ENCODE assay signal across 23 cellular contexts in the genomic region with DNA sequence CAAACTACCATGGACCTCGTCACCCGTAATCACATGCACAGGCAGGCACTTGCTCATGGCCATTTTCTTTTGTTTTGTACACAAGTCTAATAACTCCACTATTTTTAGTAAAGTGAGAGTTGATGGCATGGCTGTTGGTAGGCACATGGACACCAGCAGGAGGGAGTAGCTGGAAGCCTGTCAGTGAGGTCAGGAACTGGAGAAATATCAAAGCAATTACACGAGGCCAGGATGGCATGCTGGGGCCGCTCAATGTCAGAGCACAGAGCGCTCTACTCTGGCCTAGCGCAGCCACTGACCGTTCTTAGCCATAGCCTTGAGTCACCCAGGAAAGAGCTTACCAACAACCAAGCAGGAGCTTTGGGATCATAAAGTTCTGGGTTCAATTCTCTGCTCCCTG. TPM values are rescaled to one million over a fixed set of nuclear protein-coding genes. Genes with fewer than 3 reads are reported as not detected.
"Had no signal": no experiment of that assay in that cellular context is flagged by ENCODE, and none has a peak within 500 bp of the region (broad histone marks: within the 10 kb centered on the region; RNA-seq: fewer than 3 reads in every experiment).

No MANE protein-coding gene starts in this region.

- H3K4me1 Mint-ChIP-seq: activated naive CD4-positive, alpha-beta T cell treated with anti-CD3 and anti-CD28 coated beads, Interleukin-2, amount 50 U/mL, for 24 hours had no signal

- H3K36me3 Mint-ChIP-seq: activated naive CD4-positive, alpha-beta T cell treated with anti-CD3 and anti-CD28 coated beads, Interleukin-2, amount 50 U/mL, for 24 hours had no signal

- DNase-seq: activated CD4-positive, alpha-beta T cell treated with anti-CD3 and anti-CD28 coated beads for 4 hours; activated CD8-positive, alpha-beta memory T cell treated with anti-CD3 and anti-CD28 coated beads, Interleukin-2, amount 50 U/mL, for 48 hours; activated CD8-positive, alpha-beta T cell treated with anti-CD3 and anti-CD28 coated beads, Interleukin-2, amount 10 ng/mL, durations not matched to agents 7 days and 5 days; activated naive CD4-positive, alpha-beta T cell; activated T-cell treated with anti-CD3 and anti-CD28 coated beads, Interleukin-2, amount 50 U/mL, for 1 hour; aorta; Karpas-422; MM.1S; NCI-H1105; NCI-H1436 treated with DMSO at 0.1 percent for 48 hours; NCI-H187 treated with DMSO at 0.1 percent for 48 hours; NCI-H2081 treated with DMSO at 0.1 percent for 48 hours; NCI-H446; NCI-H524; Peyer's patch; SHP77 treated with DMSO at 0.1 percent for 48 hours had no signal

- H3K36me3 ChIP-seq: breast epithelium, Peyer's patch had no signal

- H3K27ac Mint-ChIP-seq: activated CD8-positive, alpha-beta T cell treated with anti-CD3 and anti-CD28 coated beads, Interleukin-2, amount 10 ng/mL, durations not matched to agents 7 days and 5 days; activated naive CD4-positive, alpha-beta T cell treated with anti-CD3 and anti-CD28 coated beads, Interleukin-2, amount 50 U/mL, for 24 hours; T-helper 1 cell treated with Interleukin-12 subunit alpha and Interleukin-12 subunit beta and Interleukin-4 antibody, amounts not matched to agents 30 μg/mL and 1 μg/mL, for 36 hours had no signal

- H3K27me3 Mint-ChIP-seq: activated naive CD4-positive, alpha-beta T cell treated with anti-CD3 and anti-CD28 coated beads, Interleukin-2, amount 50 U/mL, for 24 hours had no signal

- H3K4me3 ChIP-seq: breast epithelium, K562, Peyer's patch had no signal

- ATAC-seq: activated CD4-positive, CD25-positive, alpha-beta regulatory T cell treated with anti-CD3 and anti-CD28 coated beads, Interleukin-2, amount 50 U/mL, for 24 hours; activated CD8-positive, alpha-beta T cell treated with anti-CD3 and anti-CD28 coated beads, Interleukin-2, amount 10 ng/mL, durations not matched to agents 7 days and 5 days; K562 had no signal

- H3K4me1 ChIP-seq: breast epithelium, Peyer's patch had no signal

- H3K9me3 Mint-ChIP-seq: activated naive CD4-positive, alpha-beta T cell treated with anti-CD3 and anti-CD28 coated beads, Interleukin-2, amount 50 U/mL, for 24 hours; T-helper 1 cell treated with Interleukin-12 subunit alpha and Interleukin-12 subunit beta and Interleukin-4 antibody, amounts not matched to agents 30 μg/mL and 1 μg/mL, for 36 hours had no signal

- H3K4me3 Mint-ChIP-seq: activated CD8-positive, alpha-beta T cell treated with anti-CD3 and anti-CD28 coated beads, Interleukin-2, amount 10 ng/mL, durations not matched to agents 7 days and 5 days; activated naive CD4-positive, alpha-beta T cell treated with anti-CD3 and anti-CD28 coated beads, Interleukin-2, amount 50 U/mL, for 24 hours; T-helper 1 cell treated with Interleukin-12 subunit alpha and Interleukin-12 subunit beta and Interleukin-4 antibody, amounts not matched to agents 30 μg/mL and 1 μg/mL, for 36 hours had no signal

- H3K27ac ChIP-seq: breast epithelium, Peyer's patch, RWPE1 had no signal

- H3K9me3 ChIP-seq: breast epithelium, Peyer's patch had no signal

- H3K27me3 ChIP-seq: Peyer's patch had no signal

RNA-seq across cellular contexts. Expression of a gene that starts 36.1 kb away (rescaled TPM):
- total RNA-seq: activated CD8-positive, alpha-beta T cell treated with anti-CD3 and anti-CD28 coated beads, Interleukin-2, amount 10 ng/mL, durations not matched to agents 7 days and 5 days; aorta; breast epithelium; K562; Peyer's patch; SK-MEL-5 had no signal
- polyA plus RNA-seq: aorta, K562 had no signal
